In genomic region chr4:153539058-153539826, GRCh38 we compare ENCODE assay signal across 13 cellular contexts.
A peak's percentile ranks its signal among the peaks of the same experiment; 100 is the strongest.
DNase-seq lines count a peak whose midpoint lies in the region; ATAC-seq and TF ChIP-seq lines count a peak whose summit lies in the region.
"Had no signal": no experiment of that assay in that cellular context is flagged by ENCODE, and none has a peak within 500 bp of the region (broad histone marks: within the 10 kb centered on the region; RNA-seq: fewer than 3 reads in every experiment).

No MANE protein-coding gene starts in this region.

- intact Hi-C loops in right cardiac atrium (cut with DNase I): no loop called here
- intact Hi-C loops in Calu3 (cut with micrococcal nuclease; ENCODE audit: unreplicated experiment): no loop called here

- peak overlapping the region; percentile 72 for H3K4me2 ChIP-seq in GM23248 (ENCODE audit: unreplicated experiment)

- H3K4me1 ChIP-seq in GM23248 (ENCODE audit: insufficient read depth) (peaks cover 29% of the 10 kb centered on the region), right cardiac atrium (ENCODE audit: control insufficient read depth, insufficient read depth, low read length) (peaks cover 11% of the 10 kb centered on the region)
- H3K4me1 ChIP-seq in CD8-positive, alpha-beta memory T cell (ENCODE audit: insufficient read depth, low read length): peaks cover 81% of the 10 kb centered on the region

- no peaks in the 10 kb centered on the region for H3K9me3 Mint-ChIP-seq in Calu3 (ENCODE audit: low read depth, unreplicated experiment)
- no peaks in the 10 kb centered on the region for H3K9me3 Mint-ChIP-seq in CD8-positive, alpha-beta memory T cell
- H3K9me3 Mint-ChIP-seq: stimulated activated effector memory CD8-positive, alpha-beta T cell treated with anti-CD3 and anti-CD28 coated beads, Interleukin-12 subunit alpha, Interleukin-12 subunit beta, amount 100 ng/mL, for 72 hours had no signal

- ATAC-seq in right cardiac atrium: peak; percentile 7 to 37
- no peak for ATAC-seq in GM18909 (IDR thresholded peaks at IDR 0.05; ENCODE audit: poor library complexity, unreplicated experiment)
- ATAC-seq: stimulated activated effector memory CD8-positive, alpha-beta T cell treated with anti-CD3 and anti-CD28 coated beads, Interleukin-12 subunit alpha, Interleukin-12 subunit beta, amount 100 ng/mL, for 72 hours had no signal

- POLR2A ChIA-PET in CD8-positive, alpha-beta memory T cell (lab: Charles Lee): no interaction called here

- DNase-seq in GM23248 (no peak), astrocyte of the spinal cord (ENCODE audit: low read depth, low spot score) (peak; percentile 15), right cardiac atrium (no peak), skeletal muscle cell (ENCODE audit: low read depth) (no peak), cortex of kidney (lab: John Stamatoyannopoulos, UW) (no peak), Calu3 (no peak)
- DNase-seq in CD8-positive, alpha-beta memory T cell: no peak
- DNase-seq: activated CD8-positive, alpha-beta memory T cell treated with anti-CD3 and anti-CD28 coated beads, Interleukin-2, amount 50 U/mL, for 48 hours; NCI-H1092 treated with DMSO at 0.1 percent for 48 hours; NK-92 treated with Interleukin-12 subunit alpha and Interleukin-12 subunit beta, amount 100 ng/mL, for 24 hours; stimulated activated CD4-positive, alpha-beta T cell treated with anti-CD3 and anti-CD28 coated beads, Interleukin-15, amount 100 ng/mL, for 24 hours had no signal

- in situ Hi-C loops in GM23248 (cut with MboI) (no loop called here), astrocyte of the spinal cord (cut with HindIII; ENCODE audit: low sequenced_read_pairs) (no loop called here)

- H3K9me2 ChIP-seq in GM23248 (ENCODE audit: insufficient read depth): no peaks in the 10 kb centered on the region

- H3K27ac ChIP-seq in GM23248 (no peak overlapping the region), right cardiac atrium (ENCODE audit: low read length) (peak overlapping the region; percentile 20)
- H3K27ac ChIP-seq in CD8-positive, alpha-beta memory T cell (ENCODE audit: low read depth, low read length): no peak overlapping the region

- H3K36me3 ChIP-seq in GM23248 (ENCODE audit: low read depth): no peaks in the 10 kb centered on the region
- H3K36me3 ChIP-seq in CD8-positive, alpha-beta memory T cell (ENCODE audit: insufficient read depth, low read length): peaks cover 7% of the 10 kb centered on the region

- H2AFZ ChIP-seq in GM23248: peak overlapping the region; percentile 76

- H3K9ac ChIP-seq in GM23248: peak overlapping the region; percentile 23; the same call in 1 of the 2 replicates

- H3K27ac Mint-ChIP-seq in Calu3 (ENCODE audit: unreplicated experiment): no peak overlapping the region
- H3K27ac Mint-ChIP-seq in CD8-positive, alpha-beta memory T cell: peak overlapping the region in 2 of 8 donors; percentile 60 to 64
- H3K27ac Mint-ChIP-seq: stimulated activated effector memory CD8-positive, alpha-beta T cell treated with anti-CD3 and anti-CD28 coated beads, Interleukin-12 subunit alpha, Interleukin-12 subunit beta, amount 100 ng/mL, for 72 hours had no signal

- H3K27me3 Mint-ChIP-seq in Calu3 (ENCODE audit: unreplicated experiment): no peaks in the 10 kb centered on the region
- H3K27me3 Mint-ChIP-seq in CD8-positive, alpha-beta memory T cell: no peaks in the 10 kb centered on the region

- WGBS in GM23248 (ENCODE audit: low coverage in 1 of 2, low lambda C conversion rate in 2 of 2, missing lambda C conversion rate in 2 of 2), 2 experiments: 57 to 58% methylated on average over 5 of the region's 5 CpGs
- 58% methylated on average over 5 of the region's 5 CpGs for WGBS in right cardiac atrium

- no peak overlapping the region for H3K4me3 Mint-ChIP-seq in Calu3 (ENCODE audit: low read depth, unreplicated experiment)
- H3K4me3 Mint-ChIP-seq in CD8-positive, alpha-beta memory T cell: no peak overlapping the region
- H3K4me3 Mint-ChIP-seq: stimulated activated effector memory CD8-positive, alpha-beta T cell treated with anti-CD3 and anti-CD28 coated beads, Interleukin-12 subunit alpha, Interleukin-12 subunit beta, amount 100 ng/mL, for 72 hours had no signal

- H3K9me3 ChIP-seq in GM23248 (ENCODE audit: low read depth) (no peaks in the 10 kb centered on the region), right cardiac atrium (ENCODE audit: control insufficient read depth, low read length) (no peaks in the 10 kb centered on the region)
- H3K9me3 ChIP-seq in CD8-positive, alpha-beta memory T cell (ENCODE audit: low read length): no peaks in the 10 kb centered on the region

- no peak for TF ChIP-seq CTCF in astrocyte of the spinal cord (IDR thresholded peaks at IDR 0.05; ENCODE audit: low read depth, low read length)
- TF ChIP-seq CTCF in Calu3 (IDR thresholded peaks at IDR 0.05; ENCODE audit: unreplicated experiment): no peak

- H3K79me2 ChIP-seq in GM23248 (ENCODE audit: insufficient read depth): no peaks in the 10 kb centered on the region

- H3K4me3 ChIP-seq in GM23248 (peak overlapping the region; percentile 64), astrocyte of the spinal cord (ENCODE audit: low read depth, low read length) (peak overlapping the region; percentile 1), right cardiac atrium (ENCODE audit: low read length) (peak overlapping the region; percentile 14), skeletal muscle cell (ENCODE audit: low read depth, low read length) (peak overlapping the region; percentile 30)
- no peak overlapping the region for H3K4me3 ChIP-seq in CD8-positive, alpha-beta memory T cell (ENCODE audit: low read length)

- H3K36me3 Mint-ChIP-seq in Calu3 (ENCODE audit: insufficient read depth, unreplicated experiment): no peaks in the 10 kb centered on the region
- peaks cover 0 to 34% (median 8%) of the 10 kb centered on the region in 3 donors for H3K36me3 Mint-ChIP-seq in CD8-positive, alpha-beta memory T cell

- no TSS peak for BruUV-seq in Calu3 (replicated peaks; lab: Mats Ljungman, UMichigan)

- peaks cover 15% of the 10 kb centered on the region for H3F3A ChIP-seq in GM23248 (ENCODE audit: insufficient read depth)

- H3K4me1 Mint-ChIP-seq in Calu3 (ENCODE audit: low read depth, unreplicated experiment): no peaks in the 10 kb centered on the region
- H3K4me1 Mint-ChIP-seq in CD8-positive, alpha-beta memory T cell: peaks cover 73 to 92% (median 91%) of the 10 kb centered on the region in 3 donors

- CTCF ChIA-PET in Calu3 (lab: Charles Lee): no interaction called here
- CTCF ChIA-PET in CD8-positive, alpha-beta memory T cell (lab: Charles Lee): no interaction called here

- no peaks in the 10 kb centered on the region for H4K20me1 ChIP-seq in GM23248 (ENCODE audit: insufficient read depth)

- H3K27me3 ChIP-seq in GM23248 (replicated peaks; ENCODE audit: insufficient read depth) (no peaks in the 10 kb centered on the region), right cardiac atrium (ENCODE audit: control insufficient read depth, insufficient read depth) (no peaks in the 10 kb centered on the region)
- H3K27me3 ChIP-seq in CD8-positive, alpha-beta memory T cell (ENCODE audit: insufficient read depth, low read length, poor library complexity, severe bottlenecking): no peaks in the 10 kb centered on the region
